8 cellular contexts compared by ENCODE assay signal in the genomic region with DNA sequence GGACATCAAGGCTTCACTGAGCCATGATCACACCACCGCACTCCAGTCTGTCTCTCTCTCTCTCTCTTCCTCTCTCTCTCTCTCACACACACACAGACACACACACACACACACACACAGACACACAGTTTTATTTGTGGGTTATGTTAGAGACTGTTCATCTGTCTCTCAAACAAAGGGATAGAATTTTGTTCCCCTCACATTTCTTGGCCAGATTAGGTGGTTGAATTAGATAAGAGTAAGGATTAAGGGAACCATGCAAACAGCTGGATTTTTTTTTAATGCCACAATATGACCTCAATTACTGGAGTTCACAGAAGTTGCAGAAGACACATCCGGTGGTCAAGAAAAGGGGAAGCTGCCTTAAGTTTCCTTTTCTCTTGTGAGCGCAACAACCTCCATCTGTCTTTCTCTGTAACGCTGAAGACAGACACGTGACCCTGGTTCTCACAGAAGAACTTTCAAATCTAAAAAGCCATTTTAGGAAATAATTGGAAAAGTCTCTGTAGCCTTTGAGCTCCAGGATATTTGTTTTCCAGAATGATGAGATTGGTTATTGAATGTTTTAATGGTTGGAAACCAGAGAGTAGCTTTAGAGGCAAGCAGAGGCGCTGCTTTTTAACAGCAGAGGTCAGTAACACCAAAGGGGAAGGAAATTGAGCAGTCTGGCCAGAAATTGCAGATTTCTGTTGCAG. TPM values are rescaled to one million over a fixed set of nuclear protein-coding genes. Genes with fewer than 3 reads are reported as not detected.
A peak's percentile ranks its signal among the peaks of the same experiment; 100 is the strongest.
DNase-seq lines count a peak whose midpoint lies in the region; ATAC-seq, FAIRE-seq and TF ChIP-seq lines count a peak whose summit lies in the region.

No MANE protein-coding gene starts in this region.

- CTCF ChIA-PET in MCF 10A (lab: Yijun Ruan, JAX), result interaction anchor here (0.6 to 6.0 kb wide), 86 partner anchors 9 to 1844 kb away, joined by 3 to 103 read pairs (median 4); a partner anchor contains a TSS

- TF ChIP-seq POLR2A in breast epithelium (IDR thresholded peaks at IDR 0.05), result no peak

- H3K36me3 ChIP-seq in breast epithelium, result no peaks in the 10 kb centered on the region

- intact Hi-C loops in MCF 10A (cut with micrococcal nuclease), result loop anchor here (1.0 to 5.0 kb wide), 7 partner anchors 222 to 450 kb away; no protein-coding TSS in a partner anchor
- intact Hi-C loops in breast epithelium (cut with DNase I; ENCODE audit: low total_unique reads), result no loop called here
- intact Hi-C loops in activated T-helper 1 cell treated with anti-CD3 and anti-CD28 coated beads, Interleukin-12 subunit alpha, Interleukin-12 subunit beta, Interleukin-2, Interleukin-4 antibody, amounts not matched to agents 30 ng/mL and 10 ng/mL and 1 ng/mL, durations not matched to agents 14 hours and 24 hours and 36 hours (cut with micrococcal nuclease), result loop anchor here (1.0 kb wide), 3 partner anchors 220 to 412 kb away; a partner anchor contains a TSS

- H3K36me3 Mint-ChIP-seq in MCF 10A (ENCODE audit: insufficient read depth, unreplicated experiment), result no peaks in the 10 kb centered on the region
- H3K36me3 Mint-ChIP-seq in activated T-helper 1 cell treated with anti-CD3 and anti-CD28 coated beads, Interleukin-12 subunit alpha, Interleukin-12 subunit beta, Interleukin-2, Interleukin-4 antibody, amounts not matched to agents 30 ng/mL and 10 ng/mL and 1 ng/mL, durations not matched to agents 14 hours and 24 hours and 36 hours (ENCODE audit: low read depth), result no peaks in the 10 kb centered on the region

- H3K4me1 ChIP-seq in breast epithelium, result no peaks in the 10 kb centered on the region

- no peaks in the 10 kb centered on the region for H3K9me3 Mint-ChIP-seq in MCF 10A (ENCODE audit: unreplicated experiment)
- H3K9me3 Mint-ChIP-seq in activated T-helper 1 cell treated with anti-CD3 and anti-CD28 coated beads, Interleukin-12 subunit alpha, Interleukin-12 subunit beta, Interleukin-2, Interleukin-4 antibody, amounts not matched to agents 30 ng/mL and 10 ng/mL and 1 ng/mL, durations not matched to agents 14 hours and 24 hours and 36 hours, result peaks cover 6% of the 10 kb centered on the region

- H3K9me3 ChIP-seq in breast epithelium, result no peaks in the 10 kb centered on the region

- POLR2A ChIA-PET in MCF 10A (lab: Yijun Ruan, JAX), result interaction anchor here (0.5 to 3.5 kb wide), 25 partner anchors 40 to 453 kb away, joined by 3 to 64 read pairs (median 5); a partner anchor contains a TSS

- H3K27me3 Mint-ChIP-seq in MCF 10A (ENCODE audit: insufficient read depth, unreplicated experiment), result no peaks in the 10 kb centered on the region
- H3K27me3 Mint-ChIP-seq in activated T-helper 1 cell treated with anti-CD3 and anti-CD28 coated beads, Interleukin-12 subunit alpha, Interleukin-12 subunit beta, Interleukin-2, Interleukin-4 antibody, amounts not matched to agents 30 ng/mL and 10 ng/mL and 1 ng/mL, durations not matched to agents 14 hours and 24 hours and 36 hours (ENCODE audit: insufficient read depth), result peaks cover 6% of the 10 kb centered on the region

- ATAC-seq in GM21619 (IDR thresholded peaks at IDR 0.05; ENCODE audit: unreplicated experiment), result peak; percentile 91

- DNase-seq in MCF 10A (ENCODE audit: unreplicated experiment) (peak; percentile 67), breast epithelium (ENCODE audit: low spot score in 2 of 2) (no peak), HTR-8/SVneo (ENCODE audit: insufficient read length, low spot score) (peak; percentile 10), inferior parietal cortex (ENCODE audit: extremely low spot score) (peak; percentile 50), superior temporal gyrus (ENCODE audit: extremely low spot score) (peak; percentile 65), dedifferentiated amniotic fluid mesenchymal stem cell (ENCODE audit: extremely low spot score) (no peak)
- DNase-seq in activated T-helper 1 cell treated with anti-CD3 and anti-CD28 coated beads, Interleukin-12 subunit alpha, Interleukin-12 subunit beta, Interleukin-2, Interleukin-4 antibody, amounts not matched to agents 30 ng/mL and 10 ng/mL and 1 ng/mL, durations not matched to agents 14 hours and 24 hours and 36 hours (ENCODE audit: low spot score), result no peak

- BruUV-seq in MCF 10A (replicated peaks; lab: Mats Ljungman, UMichigan), result no TSS peak

- H3K27ac Mint-ChIP-seq in MCF 10A (ENCODE audit: low read depth, unreplicated experiment), result no peak overlapping the region
- H3K27ac Mint-ChIP-seq in activated T-helper 1 cell treated with anti-CD3 and anti-CD28 coated beads, Interleukin-12 subunit alpha, Interleukin-12 subunit beta, Interleukin-2, Interleukin-4 antibody, amounts not matched to agents 30 ng/mL and 10 ng/mL and 1 ng/mL, durations not matched to agents 14 hours and 24 hours and 36 hours, result no peak overlapping the region

- H3K4me1 Mint-ChIP-seq in MCF 10A (ENCODE audit: insufficient read depth, unreplicated experiment), result peaks cover 8% of the 10 kb centered on the region
- peaks cover 15% of the 10 kb centered on the region for H3K4me1 Mint-ChIP-seq in activated T-helper 1 cell treated with anti-CD3 and anti-CD28 coated beads, Interleukin-12 subunit alpha, Interleukin-12 subunit beta, Interleukin-2, Interleukin-4 antibody, amounts not matched to agents 30 ng/mL and 10 ng/mL and 1 ng/mL, durations not matched to agents 14 hours and 24 hours and 36 hours (ENCODE audit: low read depth)

- no peak overlapping the region for H3K4me3 Mint-ChIP-seq in MCF 10A (ENCODE audit: unreplicated experiment)
- H3K4me3 Mint-ChIP-seq in activated T-helper 1 cell treated with anti-CD3 and anti-CD28 coated beads, Interleukin-12 subunit alpha, Interleukin-12 subunit beta, Interleukin-2, Interleukin-4 antibody, amounts not matched to agents 30 ng/mL and 10 ng/mL and 1 ng/mL, durations not matched to agents 14 hours and 24 hours and 36 hours, result peak overlapping the region; percentile 41

- peak; percentile 72 for TF ChIP-seq CTCF in MCF 10A (IDR thresholded peaks at IDR 0.05; ENCODE audit: unreplicated experiment)
- peak in 1 of 3 donors; percentile 24 for TF ChIP-seq CTCF in breast epithelium (IDR thresholded peaks at IDR 0.05)

- no peak overlapping the region for H3K27ac ChIP-seq in breast epithelium

- H3K27me3 ChIP-seq in breast epithelium, result no peaks in the 10 kb centered on the region

- FAIRE-seq in HTR-8/SVneo (lab: Jason Lieb, UNC), result no peak

- no peak overlapping the region for H3K4me3 ChIP-seq in breast epithelium

RNA-seq across cellular contexts. Expression of a gene that starts 33.0 kb away (rescaled TPM):
- total RNA-seq in MCF 10A (2022) (not detected in 2 replicates), breast epithelium (not detected)
- total RNA-seq in activated T-helper 1 cell treated with anti-CD3 and anti-CD28 coated beads, Interleukin-12 subunit alpha, Interleukin-12 subunit beta, Interleukin-2, Interleukin-4 antibody, amounts not matched to agents 30 ng/mL and 10 ng/mL and 1 ng/mL, durations not matched to agents 14 hours and 24 hours and 36 hours, result not detected in 2 replicates

Comparison
In these comparisons a context has a peak if more than half of its experiments do, and no peak if none do; other contexts are left out.
1. DNase-seq: peak in MCF 10A (single experiment), HTR-8/SVneo (single experiment), inferior parietal cortex (single experiment) and superior temporal gyrus (single experiment); none in breast epithelium (0 of 2), activated T-helper 1 cell treated with anti-CD3 and anti-CD28 coated beads, Interleukin-12 subunit alpha, Interleukin-12 subunit beta, Interleukin-2, Interleukin-4 antibody, amounts not matched to agents 30 ng/mL and 10 ng/mL and 1 ng/mL, durations not matched to agents 14 hours and 24 hours and 36 hours (single experiment) and dedifferentiated amniotic fluid mesenchymal stem cell (single experiment).